In genomic region chr2:15939854-15940660, GRCh38 we compare ENCODE assay signal across 8 cellular contexts. TPM values are rescaled to one million over a fixed set of nuclear protein-coding genes. Genes with fewer than 3 reads are reported as not detected.
DNase-seq lines count a peak whose midpoint lies in the region; ATAC-seq and TF ChIP-seq lines count a peak whose summit lies in the region.

Gene MYCN, plus strand, starts transcription at chr2:15940550. Its CDS starts 1,515 bp downstream, at chr2:15942065.

- H3K4me3 ChIP-seq in astrocyte of the spinal cord (ENCODE audit: low read depth, low read length) (peak within 1 kb of the TSS; percentile 20), prostate gland (peak within 1 kb of the TSS; percentile 28 to 35)

- under 1% methylated on average over 46 of the region's 47 CpGs for WGBS in prostate gland

- no peaks in the 10 kb centered on the region for H3K9me3 ChIP-seq in prostate gland

- ATAC-seq in GM18498 (IDR thresholded peaks at IDR 0.05; ENCODE audit: unreplicated experiment) = peak; percentile 36
- ATAC-seq in HG03442 (IDR thresholded peaks at IDR 0.05; ENCODE audit: unreplicated experiment) = peak; percentile 21
- no peak for ATAC-seq in HG03139 (IDR thresholded peaks at IDR 0.05; ENCODE audit: unreplicated experiment)

- no peak for TF ChIP-seq POLR2A in prostate gland (IDR thresholded peaks at IDR 0.05)

- no peaks in the 10 kb centered on the region for H3K36me3 ChIP-seq in prostate gland

- peak; percentile 61 for DNase-seq in OCI-M1 (lab: John Stamatoyannopoulos, UW)
- DNase-seq in astrocyte of the spinal cord (ENCODE audit: low read depth, low spot score) = peak; percentile 40
- DNase-seq in iPS DF 19.7 (ENCODE audit: low read depth, low spot score) = peak; percentile 63
- DNase-seq in prostate gland (ENCODE audit: low spot score) = peak; percentile 9
- DNase-seq in germinal center (ENCODE audit: low spot score) = no peak

- in situ Hi-C loops in astrocyte of the spinal cord (cut with HindIII; ENCODE audit: low sequenced_read_pairs) = no loop called here

- no peak for TF ChIP-seq CTCF in astrocyte of the spinal cord (IDR thresholded peaks at IDR 0.05; ENCODE audit: low read depth, low read length)
- peak in 3 of 4 experiments; percentile 16 to 78 (median 52) for TF ChIP-seq CTCF in prostate gland (IDR thresholded peaks at IDR 0.05)

- intact Hi-C loops in prostate gland (cut with DNase I) = loop anchor here (2.0 to 10.0 kb wide), 4 partner anchors 305 to 675 kb away; no protein-coding TSS in a partner anchor

- H3K27me3 ChIP-seq in prostate gland (replicated peaks; ENCODE audit: insufficient read depth) = peaks cover 3% of the 10 kb centered on the region

- peaks cover 14% of the 10 kb centered on the region for H3K4me1 ChIP-seq in prostate gland (replicated peaks)

- no peak within 1 kb of the TSS for H3K27ac ChIP-seq in prostate gland

RNA-seq across cellular contexts. Expression of gene MYCN, which starts in this region (rescaled TPM):
- total RNA-seq in prostate gland = 1 to 10 TPM in 1 of 2 donors, under 1 TPM in 1; 0.14 to 3.5 TPM
